In genomic region chr12:30095511-30095910, GRCh38 we compare ENCODE assay signal across 28 cellular contexts.
"Had no signal": no experiment of that assay in that cellular context is flagged by ENCODE, and none has a peak within 500 bp of the region (broad histone marks: within the 10 kb centered on the region; RNA-seq: fewer than 3 reads in every experiment).

No MANE protein-coding gene starts in this region.

- H3K9ac ChIP-seq: neural progenitor cell, parathyroid adenoma had no signal

- H3K27me3 ChIP-seq: neural progenitor cell, ovary, right lobe of liver, sigmoid colon, stomach, thyroid gland, transverse colon, upper lobe of right lung, uterus had no signal

- DNase-seq: natural killer cell; occipital lobe; ovary; posterior cingulate gyrus; psoas muscle; right cardiac atrium; right lobe of liver; sigmoid colon; small intestine; stimulated activated CD4-positive, alpha-beta T cell treated with anti-CD3 and anti-CD28 coated beads, Interleukin-15, amount 100 ng/mL, for 24 hours; stimulated activated CD4-positive, alpha-beta T cell treated with anti-CD3 and anti-CD28 coated beads, Interleukin-2, amount 100 ng/mL, for 24 hours; stimulated activated CD4-positive, alpha-beta T cell treated with anti-CD3 and anti-CD28 coated beads, Interleukin-2, amount 100 ng/mL, for 48 hours; stimulated activated CD4-positive, alpha-beta T cell treated with anti-CD3 and anti-CD28 coated beads, Interleukin-4, amount 100 ng/mL, for 24 hours; stimulated activated naive B cell treated with anti-CD40 and anti-IgM and Interleukin-4, amounts not matched to agents 10 μg/mL and 1 μg/mL and 100 μg/mL, for 72 hours; stimulated activated naive CD4-positive, alpha-beta T cell treated with Interleukin-2 at 50 U/mL for 16 hours; stomach; thyroid gland; transverse colon; upper lobe of right lung; uterus had no signal

- H3K27ac Mint-ChIP-seq: natural killer cell; nephron; neural progenitor cell; progenitor cell of endocrine pancreas; stimulated activated effector memory CD8-positive, alpha-beta T cell treated with anti-CD3 and anti-CD28 coated beads, Interleukin-12 subunit alpha, Interleukin-12 subunit beta, amount 100 ng/mL, for 72 hours; stimulated activated naive B cell treated with anti-CD40 and anti-IgM and Interleukin-4, amounts not matched to agents 10 μg/mL and 1 μg/mL and 100 μg/mL, for 72 hours; stimulated activated naive CD8-positive, alpha-beta T cell treated with anti-CD3 and anti-CD28 coated beads, Interleukin-15, Interleukin-2, amounts not matched to agents 100 ng/mL and 50 ng/mL, for 24 hours; type B pancreatic cell had no signal

- H3K4me1 ChIP-seq: parathyroid adenoma, psoas muscle, right lobe of liver, sigmoid colon, stomach, thyroid gland, transverse colon, upper lobe of right lung, uterus had no signal

- H3K27ac ChIP-seq: neural progenitor cell, ovary, parathyroid adenoma, psoas muscle, right lobe of liver, sigmoid colon, stomach, thoracic aorta, thyroid gland, transverse colon, upper lobe of right lung, uterus had no signal

- H3K9me3 ChIP-seq: ovary, psoas muscle, right lobe of liver, sigmoid colon, stomach, thoracic aorta, thyroid gland, transverse colon, upper lobe of right lung, uterus had no signal

- H3K4me3 Mint-ChIP-seq: natural killer cell; nephron; neural progenitor cell; stimulated activated effector memory CD8-positive, alpha-beta T cell treated with anti-CD3 and anti-CD28 coated beads, Interleukin-12 subunit alpha, Interleukin-12 subunit beta, amount 100 ng/mL, for 72 hours; stimulated activated naive B cell treated with anti-CD40 and anti-IgM and Interleukin-4, amounts not matched to agents 10 μg/mL and 1 μg/mL and 100 μg/mL, for 72 hours; stimulated activated naive CD8-positive, alpha-beta T cell treated with anti-CD3 and anti-CD28 coated beads, Interleukin-15, Interleukin-2, amounts not matched to agents 100 ng/mL and 50 ng/mL, for 24 hours; type B pancreatic cell had no signal

- H3K4me1 Mint-ChIP-seq: natural killer cell; nephron; stimulated activated effector memory CD8-positive, alpha-beta T cell treated with anti-CD3 and anti-CD28 coated beads, Interleukin-12 subunit alpha, Interleukin-12 subunit beta, amount 100 ng/mL, for 72 hours; stimulated activated naive B cell treated with anti-CD40 and anti-IgM and Interleukin-4, amounts not matched to agents 10 μg/mL and 1 μg/mL and 100 μg/mL, for 72 hours had no signal

- H3K4me3 ChIP-seq: neural progenitor cell, ovary, psoas muscle, right lobe of liver, sigmoid colon, stomach, thoracic aorta, thyroid gland, transverse colon, upper lobe of right lung, uterus had no signal

- ATAC-seq: natural killer cell; psoas muscle; right cardiac atrium; right lobe of liver; stimulated activated effector memory CD8-positive, alpha-beta T cell treated with anti-CD3 and anti-CD28 coated beads, Interleukin-12 subunit alpha, Interleukin-12 subunit beta, amount 100 ng/mL, for 72 hours; stimulated activated naive B cell treated with anti-CD40 and anti-IgM and Interleukin-4, amounts not matched to agents 10 μg/mL and 1 μg/mL and 100 μg/mL, for 72 hours; upper lobe of right lung had no signal

- H3K27me3 Mint-ChIP-seq: stimulated activated naive B cell treated with anti-CD40 and anti-IgM and Interleukin-4, amounts not matched to agents 10 μg/mL and 1 μg/mL and 100 μg/mL, for 72 hours; stimulated activated naive CD8-positive, alpha-beta T cell treated with anti-CD3 and anti-CD28 coated beads, Interleukin-15, Interleukin-2, amounts not matched to agents 100 ng/mL and 50 ng/mL, for 24 hours had no signal

- H3K36me3 ChIP-seq: neural progenitor cell, ovary, right lobe of liver, sigmoid colon, stomach, thoracic aorta, thyroid gland, transverse colon, upper lobe of right lung, uterus had no signal

- H3K9me3 Mint-ChIP-seq: neural progenitor cell, type B pancreatic cell had no signal

- H3K36me3 Mint-ChIP-seq: natural killer cell; neural progenitor cell; stimulated activated effector memory CD8-positive, alpha-beta T cell treated with anti-CD3 and anti-CD28 coated beads, Interleukin-12 subunit alpha, Interleukin-12 subunit beta, amount 100 ng/mL, for 72 hours; stimulated activated naive B cell treated with anti-CD40 and anti-IgM and Interleukin-4, amounts not matched to agents 10 μg/mL and 1 μg/mL and 100 μg/mL, for 72 hours; type B pancreatic cell had no signal
